In genomic region chr4:8366601-8367000, GRCh38 we compare ENCODE assay signal across 20 cellular contexts.
DNase-seq lines count a peak whose midpoint lies in the region; ATAC-seq, FAIRE-seq and TF ChIP-seq lines count a peak whose summit lies in the region.
"Had no signal": no experiment of that assay in that cellular context is flagged by ENCODE, and none has a peak within 500 bp of the region (broad histone marks: within the 10 kb centered on the region; RNA-seq: fewer than 3 reads in every experiment).

No MANE protein-coding gene starts in this region.

- no peak overlapping the region for H3K27ac Mint-ChIP-seq in naive thymus-derived CD4-positive, alpha-beta T cell
- H3K27ac Mint-ChIP-seq: CD4-positive, CD25-positive, alpha-beta regulatory T cell; CD8-positive, alpha-beta T cell; GM23338; H9 had no signal

- H2BK15ac ChIP-seq in neuronal stem cell (ENCODE audit: low read length) = no peak overlapping the region

- H2BK5ac ChIP-seq in neuronal stem cell (ENCODE audit: low read length) = no peak overlapping the region

- POLR2A ChIA-PET in naive thymus-derived CD4-positive, alpha-beta T cell (lab: Charles Lee) = no interaction called here

- H2BK12ac ChIP-seq in neuronal stem cell (ENCODE audit: low read length) = no peak overlapping the region

- no peak for TF ChIP-seq POLR2A in thyroid gland (IDR thresholded peaks at IDR 0.05)

- H3K9me3 ChIP-seq in heart right ventricle (peaks cover 0 to 12% (median 0%) of the 10 kb centered on the region in 11 donors), kidney (ENCODE audit: control insufficient read depth in 1 of 2, low read length in 2 of 2) (peaks cover 0 to 3% of the 10 kb centered on the region in 2 donors), neuronal stem cell (replicated peaks in 1 of 2; ENCODE audit: control insufficient read depth in 2 of 2, insufficient read depth in 1 of 2, low read depth in 1 of 2, low read length in 2 of 2) (peaks cover 0 to 2% of the 10 kb centered on the region in 2 donors), thyroid gland (no peaks in the 10 kb centered on the region)
- no peaks in the 10 kb centered on the region for H3K9me3 ChIP-seq in naive thymus-derived CD4-positive, alpha-beta T cell (ENCODE audit: control insufficient read depth in 2 of 3, low read length in 3 of 3)
- H3K9me3 ChIP-seq: Caco-2 had no signal

- intact Hi-C loops in cardiac septum (cut with DNase I) = no loop called here
- intact Hi-C loops in heart right ventricle (cut with DNase I) = loop anchor here in 1 of 10 donors (10.0 kb wide), 1 partner anchor 528 kb away; no protein-coding TSS in a partner anchor
- intact Hi-C loops in kidney (cut with DNase I) = no loop called here
- intact Hi-C loops in thyroid gland (cut with DNase I) = no loop called here
- intact Hi-C loops in naive thymus-derived CD4-positive, alpha-beta T cell (cut with micrococcal nuclease) = no loop called here

- DNase-seq in cardiac septum (ENCODE audit: low spot score) = peak; percentile 53
- DNase-seq in heart right ventricle = no peak
- DNase-seq in kidney = peak; percentile 23
- DNase-seq in neuronal stem cell (ENCODE audit: low spot score) = no peak
- peak in 1 of 2 donors; percentile 39 for DNase-seq in thyroid gland
- DNase-seq in naive thymus-derived CD4-positive, alpha-beta T cell = no peak
- DNase-seq: C1 segment of cervical spinal cord; Caco-2; CD4-positive, CD25-positive, alpha-beta regulatory T cell; CD8-positive, alpha-beta T cell; DMS153; DMS79; EL; GDM1; H9 had no signal

- peaks cover 2% of the 10 kb centered on the region for H3K79me1 ChIP-seq in neuronal stem cell (ENCODE audit: low read depth, low read length)

- H3K9me3 Mint-ChIP-seq in naive thymus-derived CD4-positive, alpha-beta T cell = peaks cover 0 to 18% (median 2%) of the 10 kb centered on the region in 11 donors
- H3K9me3 Mint-ChIP-seq: CD8-positive, alpha-beta T cell had no signal

- H3K4me1 ChIP-seq in heart right ventricle (peaks cover 0 to 30% (median 0%) of the 10 kb centered on the region in 9 donors), kidney (ENCODE audit: control insufficient read depth in 1 of 2, insufficient read depth in 1 of 2, low read depth in 1 of 2, low read length in 2 of 2) (no peaks in the 10 kb centered on the region), neuronal stem cell (ENCODE audit: control insufficient read depth in 2 of 2, insufficient read depth in 1 of 2, low read depth in 1 of 2, low read length in 2 of 2) (peaks cover 0 to 2% of the 10 kb centered on the region in 2 donors), thyroid gland (peaks cover 60 to 73% of the 10 kb centered on the region in 2 donors)
- H3K4me1 ChIP-seq in naive thymus-derived CD4-positive, alpha-beta T cell (ENCODE audit: control insufficient read depth in 2 of 2, insufficient read depth in 2 of 2, low read length in 2 of 2) = no peaks in the 10 kb centered on the region
- H3K4me1 ChIP-seq: Caco-2 had no signal

- H4K8ac ChIP-seq in neuronal stem cell (ENCODE audit: low read depth, low read length) = no peak overlapping the region

- no peak overlapping the region for H2BK120ac ChIP-seq in neuronal stem cell (ENCODE audit: low read depth, low read length)

- H3K18ac ChIP-seq in neuronal stem cell (ENCODE audit: low read length) = peak overlapping the region; percentile 33

- H2AK5ac ChIP-seq in neuronal stem cell (ENCODE audit: low read depth, low read length) = no peak overlapping the region

- H3K23ac ChIP-seq in neuronal stem cell (ENCODE audit: low read depth, low read length, poor library complexity) = no peak overlapping the region

- no peak for FAIRE-seq in kidney (lab: Jason Lieb, UNC)
- FAIRE-seq: GM12878, GM19239 had no signal

- H3K27ac ChIP-seq in heart right ventricle (no peak overlapping the region), kidney (ENCODE audit: low read depth in 2 of 2, low read length in 2 of 2) (no peak overlapping the region), neuronal stem cell (replicated peaks; ENCODE audit: low read length) (no peak overlapping the region), thyroid gland (peak overlapping the region; percentile 62 to 86 (median 73))
- H3K27ac ChIP-seq in naive thymus-derived CD4-positive, alpha-beta T cell (ENCODE audit: low read depth, low read length) = no peak overlapping the region

- H3K4me1 Mint-ChIP-seq in naive thymus-derived CD4-positive, alpha-beta T cell = no peaks in the 10 kb centered on the region

- no peak overlapping the region for H3K4ac ChIP-seq in neuronal stem cell (ENCODE audit: low read length)

- TF ChIP-seq CTCF in heart right ventricle (IDR thresholded peaks at IDR 0.05) (no peak), kidney (IDR thresholded peaks at IDR 0.05; ENCODE audit: borderline replicate concordance, extremely low read depth, insufficient read depth) (no peak), thyroid gland (IDR thresholded peaks at IDR 0.05) (no peak)

- CTCF ChIA-PET in naive thymus-derived CD4-positive, alpha-beta T cell (lab: Charles Lee) = no interaction called here

- no peaks in the 10 kb centered on the region for H3K27me3 ChIP-seq in heart right ventricle
- H3K27me3 ChIP-seq in neuronal stem cell (ENCODE audit: control insufficient read depth in 3 of 3, insufficient read depth in 3 of 3, low read depth in 1 of 3, low read length in 3 of 3) = no peaks in the 10 kb centered on the region
- H3K27me3 ChIP-seq in thyroid gland = no peaks in the 10 kb centered on the region
- no peaks in the 10 kb centered on the region for H3K27me3 ChIP-seq in naive thymus-derived CD4-positive, alpha-beta T cell (ENCODE audit: control insufficient read depth in 2 of 2, insufficient read depth in 2 of 2, low read length in 2 of 2)

- H3K4me3 Mint-ChIP-seq in naive thymus-derived CD4-positive, alpha-beta T cell = no peak overlapping the region
- H3K4me3 Mint-ChIP-seq: CD4-positive, CD25-positive, alpha-beta regulatory T cell; CD8-positive, alpha-beta T cell; GM23338; H9 had no signal

- H3K4me3 ChIP-seq in heart right ventricle = no peak overlapping the region
- no peak overlapping the region for H3K4me3 ChIP-seq in kidney (ENCODE audit: low read length in 2 of 2)
- no peak overlapping the region for H3K4me3 ChIP-seq in neuronal stem cell (ENCODE audit: low read length in 2 of 2)
- no peak overlapping the region for H3K4me3 ChIP-seq in thyroid gland (replicated peaks in 1 of 3)
- no peak overlapping the region for H3K4me3 ChIP-seq in naive thymus-derived CD4-positive, alpha-beta T cell (ENCODE audit: low read length)
- H3K4me3 ChIP-seq: GM12878, GM23338 had no signal

- ATAC-seq in heart right ventricle (no peak), GM21447 (IDR thresholded peaks at IDR 0.05; ENCODE audit: unreplicated experiment) (no peak)
- ATAC-seq in naive thymus-derived CD4-positive, alpha-beta T cell = no peak
- ATAC-seq: CD8-positive, alpha-beta T cell; GM12878; GM23338; HCT116 had no signal

- no peak overlapping the region for H3K14ac ChIP-seq in neuronal stem cell (ENCODE audit: low read length)

- no peak overlapping the region for H2AFZ ChIP-seq in neuronal stem cell (ENCODE audit: low read length)
- H2AFZ ChIP-seq: GM23338 had no signal

- H3K4me2 ChIP-seq in neuronal stem cell (ENCODE audit: insufficient read depth, low read length, poor library complexity, severe bottlenecking) = no peak overlapping the region
- H3K4me2 ChIP-seq: GM23338 had no signal

- peaks cover 0 to 30% (median 25%) of the 10 kb centered on the region in 5 donors for H3K36me3 Mint-ChIP-seq in naive thymus-derived CD4-positive, alpha-beta T cell

- no peak overlapping the region for H4K91ac ChIP-seq in neuronal stem cell (ENCODE audit: low read depth, low read length, poor library complexity)

- H3K36me3 ChIP-seq in heart right ventricle = peaks cover 0 to 45% (median 15%) of the 10 kb centered on the region in 9 donors
- peaks cover 0 to 2% of the 10 kb centered on the region in 2 donors for H3K36me3 ChIP-seq in kidney (ENCODE audit: control insufficient read depth in 1 of 2, insufficient read depth in 2 of 2, low read length in 2 of 2)
- peaks cover 0 to 4% of the 10 kb centered on the region in 2 donors for H3K36me3 ChIP-seq in neuronal stem cell (replicated peaks in 1 of 2; ENCODE audit: control insufficient read depth in 2 of 2, insufficient read depth in 2 of 2, low read length in 2 of 2)
- no peaks in the 10 kb centered on the region for H3K36me3 ChIP-seq in thyroid gland
- peaks cover 0 to 12% (median 0%) of the 10 kb centered on the region in 3 experiments for H3K36me3 ChIP-seq in naive thymus-derived CD4-positive, alpha-beta T cell (ENCODE audit: control insufficient read depth in 2 of 3, insufficient read depth in 3 of 3, low read length in 3 of 3)

- H3K27me3 Mint-ChIP-seq in naive thymus-derived CD4-positive, alpha-beta T cell = no peaks in the 10 kb centered on the region
- H3K27me3 Mint-ChIP-seq: CD4-positive, CD25-positive, alpha-beta regulatory T cell had no signal

- 88 to 91% methylated on average over 17 of the region's 17 CpGs for WGBS in heart right ventricle, 2 donors
- WGBS in neuronal stem cell (ENCODE audit: extremely low coverage in 2 of 2, insufficient read length in 2 of 2, insufficient replicate concordance in 1 of 2), 2 donors = no CpG with 5 or more reads among the region's 17 CpGs
- WGBS in thyroid gland, 2 donors = 77 to 82% methylated on average over 14 to 17 of the region's 17 CpGs

- no peak overlapping the region for H3K9ac ChIP-seq in kidney (ENCODE audit: low read length in 2 of 2)
- H3K9ac ChIP-seq in neuronal stem cell (ENCODE audit: low read depth, low read length, poor library complexity) = no peak overlapping the region

Comparison
In these comparisons a context has a peak if more than half of its experiments do, and no peak if none do; other contexts are left out.
1. DNase-seq: peak in cardiac septum (single experiment) and kidney (single experiment); none in heart right ventricle (0 of 2), neuronal stem cell (single experiment) and naive thymus-derived CD4-positive, alpha-beta T cell (0 of 9).
2. H3K27ac ChIP-seq: peak in thyroid gland (3 of 3); none in heart right ventricle (0 of 10), kidney (0 of 2), neuronal stem cell (single experiment) and naive thymus-derived CD4-positive, alpha-beta T cell (single experiment).